Comparison of ENCODE assay signal across 1 cellular context in the genomic region with DNA sequence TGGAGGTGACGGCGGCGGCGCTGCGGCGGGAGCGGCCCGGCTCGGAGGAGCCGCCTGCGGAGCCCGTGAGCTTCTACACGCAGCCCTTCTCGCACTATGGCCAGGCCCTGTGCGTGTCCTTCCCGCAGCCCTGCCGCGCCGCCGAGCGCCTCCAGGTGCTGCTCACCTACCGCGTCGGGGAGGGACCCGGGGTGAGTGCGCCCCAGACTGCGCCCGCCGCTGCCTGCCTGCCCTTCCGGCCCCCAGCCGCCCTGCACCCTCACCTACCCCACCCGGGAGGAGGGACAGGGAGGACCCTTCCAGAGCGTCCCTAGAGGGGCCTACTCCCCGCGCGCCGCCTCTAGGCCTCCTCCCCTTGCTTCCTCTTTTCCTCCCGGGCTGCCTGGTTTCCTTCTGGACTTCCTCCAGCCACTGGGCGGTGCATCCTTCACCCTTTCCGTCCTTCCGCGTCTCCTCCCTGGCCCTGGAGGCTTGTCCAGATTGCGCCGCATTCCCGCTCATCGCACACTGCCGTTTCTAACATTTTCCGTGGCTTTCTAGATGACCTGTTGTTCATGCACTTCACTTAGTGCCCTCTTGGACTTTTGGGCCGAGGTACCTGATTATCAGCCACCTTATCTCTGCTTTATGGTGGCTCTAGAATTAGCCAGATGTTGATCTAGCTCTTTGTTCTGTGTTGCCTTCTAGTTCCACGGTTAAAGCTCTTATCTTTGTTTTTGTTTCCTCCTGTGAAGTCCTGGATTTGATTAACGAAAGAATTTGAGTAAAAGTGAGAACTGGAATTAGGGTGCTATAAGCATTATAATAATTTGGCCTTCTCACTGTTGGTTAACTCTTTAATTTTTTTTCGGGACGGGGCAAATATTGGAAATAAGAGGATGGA.
TF ChIP-seq lines count a peak whose summit lies in the region.

No MANE protein-coding gene starts in this region.

TF ChIP-seq in liver, 16 proteins besides CTCF, POLR2A, EP300 and RAD21 (continued from another document):
- TF ChIP-seq, protein P1, sequence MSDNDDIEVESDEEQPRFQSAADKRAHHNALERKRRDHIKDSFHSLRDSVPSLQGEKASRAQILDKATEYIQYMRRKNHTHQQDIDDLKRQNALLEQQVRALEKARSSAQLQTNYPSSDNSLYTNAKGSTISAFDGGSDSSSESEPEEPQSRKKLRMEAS (IDR thresholded peaks at IDR 0.05), result peak; percentile 64
- TF ChIP-seq NR2F2 (IDR thresholded peaks at IDR 0.05), result peak; percentile 35
- peak; percentile 77 to 95 for TF ChIP-seq HNF4A (conservative IDR thresholded peaks at IDR 0.05)
- TF ChIP-seq JUND (IDR thresholded peaks at IDR 0.05), result peak in 1 of 2 donors; percentile 16
- no peak for TF ChIP-seq FOXA2 (IDR thresholded peaks at IDR 0.05)
